ENCODE assay signal across 37 cellular contexts in the genomic region with DNA sequence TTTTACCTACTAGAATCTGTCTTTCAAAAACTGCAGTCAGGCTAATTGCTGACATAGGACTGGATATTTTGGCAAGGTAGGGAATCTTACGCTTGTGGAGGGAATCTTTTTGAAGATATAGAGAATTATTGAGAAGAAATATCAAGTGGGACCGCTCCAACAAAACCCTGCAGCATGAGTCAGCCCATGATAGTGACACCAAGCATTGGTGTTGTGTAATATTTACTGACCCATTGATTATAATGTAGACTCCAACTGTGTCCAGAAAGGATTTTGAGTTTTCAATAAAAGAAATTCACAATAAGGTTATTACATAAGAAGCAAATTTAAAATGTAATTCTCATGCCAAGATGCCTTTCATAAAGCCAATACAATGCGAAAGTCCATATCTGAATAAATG. TPM values are rescaled to one million over a fixed set of nuclear protein-coding genes. Genes with fewer than 3 reads are reported as not detected.
"Had no signal": no experiment of that assay in that cellular context is flagged by ENCODE, and none has a peak within 500 bp of the region (broad histone marks: within the 10 kb centered on the region; RNA-seq: fewer than 3 reads in every experiment).

No MANE protein-coding gene starts in this region.

- H3K36me3 ChIP-seq: adrenal gland, esophagus squamous epithelium, gastroesophageal sphincter had no signal

- H3K4me1 ChIP-seq: adrenal gland, body of pancreas, esophagus squamous epithelium, gastroesophageal sphincter had no signal

- H3K9me3 ChIP-seq: adrenal gland, body of pancreas, esophagus squamous epithelium, gastroesophageal sphincter had no signal

- H3K27me3 ChIP-seq: adrenal gland, body of pancreas, esophagus squamous epithelium, gastroesophageal sphincter had no signal

- H3K4me3 ChIP-seq: adrenal gland, body of pancreas, esophagus squamous epithelium, gastroesophageal sphincter had no signal

- H3K27ac ChIP-seq: adrenal gland, body of pancreas, epithelial cell of prostate, esophagus squamous epithelium, gastroesophageal sphincter had no signal

- DNase-seq: activated CD4-positive, alpha-beta memory T cell treated with anti-CD3 and anti-CD28 coated beads for 36 hours; activated CD4-positive, alpha-beta T cell treated with anti-CD3 and anti-CD28 coated beads for 36 hours; activated CD4-positive, alpha-beta T cell treated with anti-CD3 and anti-CD28 coated beads, Interleukin-2, amount 10 ng/mL, durations not matched to agents 24 days and 14 days; activated CD4-positive, CD25-positive, alpha-beta regulatory T cell; activated CD4-positive, CD25-positive, alpha-beta regulatory T cell treated with anti-CD3 and anti-CD28 coated beads, Interleukin-2, amount 50 U/mL, for 72 hours; activated CD8-positive, alpha-beta memory T cell treated with anti-CD3 and anti-CD28 coated beads, Interleukin-2, amount 10 ng/mL, durations not matched to agents 7 days and 5 days; activated CD8-positive, alpha-beta memory T cell treated with anti-CD3 and anti-CD28 coated beads, Interleukin-2, amount 50 U/mL, for 4 hours; activated CD8-positive, alpha-beta T cell treated with anti-CD3 and anti-CD28 coated beads, Interleukin-2, amount 10 ng/mL, durations not matched to agents 7 days and 5 days; activated effector memory CD4-positive, alpha-beta T cell treated with anti-CD3 and anti-CD28 coated beads, Interleukin-2, amount 50 U/mL, for 16 hours; activated naive CD4-positive, alpha-beta T cell treated with anti-CD3 and anti-CD28 coated beads for 36 hours; activated naive CD8-positive, alpha-beta T cell treated with anti-CD3 and anti-CD28 coated beads for 36 hours; activated naive CD8-positive, alpha-beta T cell treated with anti-CD3 and anti-CD28 coated beads, Interleukin-2, amount 50 U/mL, for 24 hours; activated T-cell treated with anti-CD3 and anti-CD28 coated beads, Interleukin-2, amount 50 U/mL, for 1 hour; activated T-cell treated with anti-CD3 and anti-CD28 coated beads, Interleukin-2, amount 50 U/mL, for 48 hours; adrenal gland; amygdala; aorta; body of pancreas; caudate nucleus; cortex of kidney; effector CD8-positive, alpha-beta T cell; esophagus squamous epithelium; foreskin melanocyte; T-helper 1 cell; T-helper 17 cell had no signal

- ATAC-seq: activated CD4-positive, alpha-beta T cell treated with anti-CD3 and anti-CD28 coated beads for 36 hours; activated CD8-positive, alpha-beta memory T cell treated with anti-CD3 and anti-CD28 coated beads, Interleukin-2, amount 10 ng/mL, durations not matched to agents 7 days and 5 days; activated CD8-positive, alpha-beta T cell treated with anti-CD3 and anti-CD28 coated beads, Interleukin-2, amount 10 ng/mL, durations not matched to agents 7 days and 5 days; activated naive CD8-positive, alpha-beta T cell treated with anti-CD3 and anti-CD28 coated beads, Interleukin-2, amount 50 U/mL, for 24 hours; body of pancreas; gastroesophageal sphincter; T-helper 17 cell had no signal

RNA-seq across cellular contexts. Expression of gene MS4A4A, which starts 20.7 kb away (rescaled TPM):
- total RNA-seq: activated CD4-positive, alpha-beta memory T cell treated with anti-CD3 and anti-CD28 coated beads for 36 hours; activated CD4-positive, alpha-beta T cell treated with anti-CD3 and anti-CD28 coated beads for 36 hours; activated CD4-positive, alpha-beta T cell treated with anti-CD3 and anti-CD28 coated beads, Interleukin-2, amount 10 ng/mL, durations not matched to agents 24 days and 14 days; activated CD8-positive, alpha-beta memory T cell treated with anti-CD3 and anti-CD28 coated beads for 36 hours; activated CD8-positive, alpha-beta memory T cell treated with anti-CD3 and anti-CD28 coated beads, Interleukin-2, amount 10 ng/mL, durations not matched to agents 7 days and 5 days; activated CD8-positive, alpha-beta T cell treated with anti-CD3 and anti-CD28 coated beads, Interleukin-2, amount 10 ng/mL, durations not matched to agents 7 days and 5 days; activated naive CD4-positive, alpha-beta T cell treated with anti-CD3 and anti-CD28 coated beads for 36 hours; activated naive CD8-positive, alpha-beta T cell treated with anti-CD3 and anti-CD28 coated beads for 36 hours; activated T-helper 1 cell treated with anti-CD3 and anti-CD28 coated beads, Interleukin-12 subunit alpha, Interleukin-12 subunit beta, Interleukin-2, Interleukin-4 antibody, amounts not matched to agents 30 ng/mL and 10 ng/mL and 1 ng/mL, durations not matched to agents 14 hours and 24 hours and 36 hours; activated T-helper 2 cell treated with anti-CD3 and anti-CD28 coated beads, Interferon-gamma antibody, Interleukin-2, Interleukin-4, amounts not matched to agents 10 μg/mL and 5 μg/mL and 100 μg/mL, durations not matched to agents 14 hours and 24 hours and 36 hours; chondrocyte; dermis microvascular lymphatic vessel endothelial cell; endothelial cell of umbilical vein; fibroblast of lung; fibroblast of villous mesenchyme; glomerular endothelial cell had no signal
- polyA plus RNA-seq: fibroblast of lung had no signal

RNA-seq across cellular contexts. Expression of gene MS4A6E, which starts 25.9 kb away (rescaled TPM):
- total RNA-seq: activated CD4-positive, alpha-beta memory T cell treated with anti-CD3 and anti-CD28 coated beads for 36 hours; activated CD4-positive, alpha-beta T cell treated with anti-CD3 and anti-CD28 coated beads for 36 hours; activated CD4-positive, alpha-beta T cell treated with anti-CD3 and anti-CD28 coated beads, Interleukin-2, amount 10 ng/mL, durations not matched to agents 24 days and 14 days; activated CD8-positive, alpha-beta memory T cell treated with anti-CD3 and anti-CD28 coated beads for 36 hours; activated CD8-positive, alpha-beta memory T cell treated with anti-CD3 and anti-CD28 coated beads, Interleukin-2, amount 10 ng/mL, durations not matched to agents 7 days and 5 days; activated CD8-positive, alpha-beta T cell treated with anti-CD3 and anti-CD28 coated beads, Interleukin-2, amount 10 ng/mL, durations not matched to agents 7 days and 5 days; activated naive CD4-positive, alpha-beta T cell treated with anti-CD3 and anti-CD28 coated beads for 36 hours; activated naive CD8-positive, alpha-beta T cell treated with anti-CD3 and anti-CD28 coated beads for 36 hours; activated T-helper 1 cell treated with anti-CD3 and anti-CD28 coated beads, Interleukin-12 subunit alpha, Interleukin-12 subunit beta, Interleukin-2, Interleukin-4 antibody, amounts not matched to agents 30 ng/mL and 10 ng/mL and 1 ng/mL, durations not matched to agents 14 hours and 24 hours and 36 hours; activated T-helper 2 cell treated with anti-CD3 and anti-CD28 coated beads, Interferon-gamma antibody, Interleukin-2, Interleukin-4, amounts not matched to agents 10 μg/mL and 5 μg/mL and 100 μg/mL, durations not matched to agents 14 hours and 24 hours and 36 hours; adrenal gland; body of pancreas; chondrocyte; dermis microvascular lymphatic vessel endothelial cell; endothelial cell of umbilical vein; esophagus squamous epithelium; fibroblast of lung; fibroblast of villous mesenchyme; gastroesophageal sphincter; glomerular endothelial cell; T-helper 17 cell had no signal
- polyA plus RNA-seq: aorta, endothelial cell of umbilical vein, esophagus, fibroblast of lung had no signal

RNA-seq across cellular contexts. Expression of gene MS4A4E, which starts 58.2 kb away (rescaled TPM):
- total RNA-seq: activated CD4-positive, alpha-beta memory T cell treated with anti-CD3 and anti-CD28 coated beads for 36 hours; activated CD4-positive, alpha-beta T cell treated with anti-CD3 and anti-CD28 coated beads for 36 hours; activated CD4-positive, alpha-beta T cell treated with anti-CD3 and anti-CD28 coated beads, Interleukin-2, amount 10 ng/mL, durations not matched to agents 24 days and 14 days; activated CD8-positive, alpha-beta memory T cell treated with anti-CD3 and anti-CD28 coated beads for 36 hours; activated CD8-positive, alpha-beta memory T cell treated with anti-CD3 and anti-CD28 coated beads, Interleukin-2, amount 10 ng/mL, durations not matched to agents 7 days and 5 days; activated CD8-positive, alpha-beta T cell treated with anti-CD3 and anti-CD28 coated beads, Interleukin-2, amount 10 ng/mL, durations not matched to agents 7 days and 5 days; activated naive CD4-positive, alpha-beta T cell treated with anti-CD3 and anti-CD28 coated beads for 36 hours; activated naive CD8-positive, alpha-beta T cell treated with anti-CD3 and anti-CD28 coated beads for 36 hours; activated T-helper 1 cell treated with anti-CD3 and anti-CD28 coated beads, Interleukin-12 subunit alpha, Interleukin-12 subunit beta, Interleukin-2, Interleukin-4 antibody, amounts not matched to agents 30 ng/mL and 10 ng/mL and 1 ng/mL, durations not matched to agents 14 hours and 24 hours and 36 hours; activated T-helper 2 cell treated with anti-CD3 and anti-CD28 coated beads, Interferon-gamma antibody, Interleukin-2, Interleukin-4, amounts not matched to agents 10 μg/mL and 5 μg/mL and 100 μg/mL, durations not matched to agents 14 hours and 24 hours and 36 hours; body of pancreas; dermis microvascular lymphatic vessel endothelial cell; endothelial cell of umbilical vein; fibroblast of lung; fibroblast of villous mesenchyme; glomerular endothelial cell had no signal
- polyA plus RNA-seq: endothelial cell of umbilical vein, fibroblast of lung had no signal
